17 cellular contexts compared by ENCODE assay signal in the genomic region with DNA sequence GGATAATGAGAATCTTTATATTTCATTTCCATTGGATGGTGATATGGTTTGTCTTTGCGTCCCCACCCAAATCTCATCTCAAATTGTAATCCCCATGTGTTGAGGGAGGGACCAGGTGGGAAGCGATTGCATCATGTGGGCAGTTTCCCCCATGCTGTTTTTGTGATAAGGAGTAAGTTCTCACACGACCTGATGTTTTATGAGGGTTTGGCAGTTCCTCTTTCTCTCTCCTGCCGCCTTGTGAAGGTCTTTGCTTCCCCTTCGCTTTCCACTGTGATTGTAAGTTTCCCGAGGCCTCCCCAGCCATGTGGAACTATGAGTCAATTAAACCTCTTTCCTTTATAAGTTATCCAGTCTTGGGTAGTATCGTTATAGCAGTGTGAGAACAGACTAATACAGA.
"Had no signal": no experiment of that assay in that cellular context is flagged by ENCODE, and none has a peak within 500 bp of the region (broad histone marks: within the 10 kb centered on the region; RNA-seq: fewer than 3 reads in every experiment).

No MANE protein-coding gene starts in this region.

- H3K4me1 Mint-ChIP-seq: stimulated activated effector memory CD8-positive, alpha-beta T cell treated with anti-CD3 and anti-CD28 coated beads, Interleukin-12 subunit alpha, Interleukin-12 subunit beta, amount 100 ng/mL, for 72 hours had no signal

- H3K9me3 Mint-ChIP-seq: stimulated activated effector memory CD8-positive, alpha-beta T cell treated with anti-CD3 and anti-CD28 coated beads, Interleukin-12 subunit alpha, Interleukin-12 subunit beta, amount 100 ng/mL, for 72 hours had no signal

- H3K27ac Mint-ChIP-seq: activated CD8-positive, alpha-beta memory T cell treated with anti-CD3 and anti-CD28 coated beads, Interleukin-2, amount 10 ng/mL, durations not matched to agents 7 days and 5 days; activated naive CD8-positive, alpha-beta T cell; activated T-cell treated with anti-CD3 and anti-CD28 coated beads, Interleukin-2, amount 50 U/mL, for 24 hours; progenitor cell of endocrine pancreas; stimulated activated effector memory CD8-positive, alpha-beta T cell treated with anti-CD3 and anti-CD28 coated beads, Interleukin-12 subunit alpha, Interleukin-12 subunit beta, amount 100 ng/mL, for 72 hours had no signal

- DNase-seq: activated CD4-positive, alpha-beta T cell treated with anti-CD3 and anti-CD28 coated beads for 1 hour; activated CD4-positive, alpha-beta T cell treated with anti-CD3 and anti-CD28 coated beads, Interleukin-2, amount 50 U/mL, for 48 hours; activated CD8-positive, alpha-beta memory T cell treated with anti-CD3 and anti-CD28 coated beads, Interleukin-2, amount 10 ng/mL, durations not matched to agents 7 days and 5 days; activated gamma-delta T cell; activated T-cell treated with anti-CD3 and anti-CD28 coated beads, Interleukin-2, amount 50 U/mL, for 24 hours; colonic mucosa; foreskin melanocyte; head of caudate nucleus; left colon; naive thymus-derived CD8-positive, alpha-beta T cell; nucleus accumbens; right lobe of liver; tibial artery; uterus had no signal

- H3K27me3 Mint-ChIP-seq: activated CD8-positive, alpha-beta memory T cell treated with anti-CD3 and anti-CD28 coated beads, Interleukin-2, amount 10 ng/mL, durations not matched to agents 7 days and 5 days; activated naive CD8-positive, alpha-beta T cell; activated T-cell treated with anti-CD3 and anti-CD28 coated beads, Interleukin-2, amount 50 U/mL, for 24 hours; progenitor cell of endocrine pancreas had no signal

- H3K4me3 Mint-ChIP-seq: activated CD8-positive, alpha-beta memory T cell treated with anti-CD3 and anti-CD28 coated beads, Interleukin-2, amount 10 ng/mL, durations not matched to agents 7 days and 5 days; activated naive CD8-positive, alpha-beta T cell; activated T-cell treated with anti-CD3 and anti-CD28 coated beads, Interleukin-2, amount 50 U/mL, for 24 hours; naive thymus-derived CD8-positive, alpha-beta T cell; stimulated activated effector memory CD8-positive, alpha-beta T cell treated with anti-CD3 and anti-CD28 coated beads, Interleukin-12 subunit alpha, Interleukin-12 subunit beta, amount 100 ng/mL, for 72 hours had no signal

- H3K36me3 Mint-ChIP-seq: activated CD8-positive, alpha-beta memory T cell treated with anti-CD3 and anti-CD28 coated beads, Interleukin-2, amount 10 ng/mL, durations not matched to agents 7 days and 5 days; stimulated activated effector memory CD8-positive, alpha-beta T cell treated with anti-CD3 and anti-CD28 coated beads, Interleukin-12 subunit alpha, Interleukin-12 subunit beta, amount 100 ng/mL, for 72 hours had no signal

- ATAC-seq: activated CD8-positive, alpha-beta memory T cell treated with anti-CD3 and anti-CD28 coated beads, Interleukin-2, amount 10 ng/mL, durations not matched to agents 7 days and 5 days; left colon; naive thymus-derived CD8-positive, alpha-beta T cell; right lobe of liver; stimulated activated effector memory CD8-positive, alpha-beta T cell treated with anti-CD3 and anti-CD28 coated beads, Interleukin-12 subunit alpha, Interleukin-12 subunit beta, amount 100 ng/mL, for 72 hours had no signal
